ENCODE assay signal across 22 cellular contexts in genomic region chr10:124044143-124044862, GRCh38. TPM values are rescaled to one million over a fixed set of nuclear protein-coding genes. Genes with fewer than 3 reads are reported as not detected.
DNase-seq lines count a peak whose midpoint lies in the region; ATAC-seq and TF ChIP-seq lines count a peak whose summit lies in the region.
"Had no signal": no experiment of that assay in that cellular context is flagged by ENCODE, and none has a peak within 500 bp of the region (broad histone marks: within the 10 kb centered on the region; RNA-seq: fewer than 3 reads in every experiment).

No MANE protein-coding gene starts in this region.

- H3K9me3 ChIP-seq in BLaER1 treated with 17β-estradiol and CSF1 and Interleukin-3, amounts not matched to agents 10 nM and 100 nM (replicated peaks in 1 of 11) = peaks cover 0 to 21% (median 9%) of the 10 kb centered on the region in 11 experiments; a peak in 6 of 22 replicates
- H3K9me3 ChIP-seq in Panc1 (ENCODE audit: control insufficient read depth, insufficient read depth, low read depth, low read length) (no peaks in the 10 kb centered on the region), psoas muscle (no peaks in the 10 kb centered on the region), HAP-1 (no peaks in the 10 kb centered on the region)
- H3K9me3 ChIP-seq: lower lobe of right lung, SJSA1 had no signal

- CTCF ChIA-PET in Panc1 (lab: Charles Lee) = no interaction called here

- H3K4me2 ChIP-seq in BLaER1 treated with 17β-estradiol and CSF1 and Interleukin-3, amounts not matched to agents 10 nM and 100 nM = peak overlapping the region; percentile 64 to 95 (median 83)

- POLR2A ChIA-PET in Panc1 (lab: Charles Lee) = no interaction called here

- DNase-seq in Panc1 (ENCODE audit: low read depth, low spot score) (no peak), left colon (peak in 1 of 2 donors; percentile 43), psoas muscle (peak; percentile 41 to 86), SIG-M5 treated with dmso at 0.1 percent for 504 hours (lab: John Stamatoyannopoulos, UW; ENCODE audit: unreplicated experiment) (no peak), HAP-1 (ENCODE audit: low spot score in 2 of 2) (no peak), activated T-cell treated with anti-CD3 and anti-CD28 coated beads for 4 hours (no peak), DMS53 (lab: John Stamatoyannopoulos, UW) (no peak)
- DNase-seq: activated CD4-positive, alpha-beta T cell treated with anti-CD3 and anti-CD28 coated beads for 4 hours; activated naive CD4-positive, alpha-beta T cell treated with Interleukin-2 at 50 U/mL for 16 hours; activated T-cell treated with anti-CD3 and anti-CD28 coated beads, Interleukin-2, amount 50 U/mL, for 48 hours; CD4-positive, CD25-positive, alpha-beta regulatory T cell; GDM1; H7; hippocampal formation; KG1; lower lobe of right lung; NCI-H1048; NCI-H1930; stimulated activated CD4-positive, alpha-beta T cell treated with anti-CD3 and anti-CD28 coated beads, Interleukin-15, amount 100 ng/mL, for 24 hours had no signal

- H3K27me3 ChIP-seq in BLaER1 treated with 17β-estradiol and CSF1 and Interleukin-3, amounts not matched to agents 10 nM and 100 nM = no peaks in the 10 kb centered on the region
- H3K27me3 ChIP-seq in Panc1 (ENCODE audit: control insufficient read depth, insufficient read depth, low read length) = no peaks in the 10 kb centered on the region
- peaks cover 0 to 3% (median 0%) of the 10 kb centered on the region in 3 donors for H3K27me3 ChIP-seq in psoas muscle (ENCODE audit: insufficient read depth in 3 of 3, low read length in 2 of 3)
- no peaks in the 10 kb centered on the region for H3K27me3 ChIP-seq in HAP-1 (ENCODE audit: low read depth)
- H3K27me3 ChIP-seq: SJSA1 had no signal

- no peak for TF ChIP-seq CTCF in Panc1 (IDR thresholded peaks at IDR 0.05)
- TF ChIP-seq CTCF in psoas muscle (IDR thresholded peaks at IDR 0.05) = no peak

- peak overlapping the region in 10 of 11 experiments; percentile 41 to 81 (median 74); a peak in 18 of 22 replicates for H3K27ac ChIP-seq in BLaER1 treated with 17β-estradiol and CSF1 and Interleukin-3, amounts not matched to agents 10 nM and 100 nM
- H3K27ac ChIP-seq in Panc1 (ENCODE audit: low read length) (no peak overlapping the region), psoas muscle (peak overlapping the region; percentile 42)
- H3K27ac ChIP-seq: lower lobe of right lung, SJSA1 had no signal

- H3K9ac ChIP-seq in BLaER1 treated with 17β-estradiol and CSF1 and Interleukin-3, amounts not matched to agents 10 nM and 100 nM = peak overlapping the region; percentile 0 to 62 (median 57); a peak in 17 of 22 replicates

- H3K4me1 ChIP-seq in BLaER1 treated with 17β-estradiol and CSF1 and Interleukin-3, amounts not matched to agents 10 nM and 100 nM = peaks cover 67 to 100% (median 89%) of the 10 kb centered on the region in 10 experiments
- H3K4me1 ChIP-seq in Panc1 (ENCODE audit: control insufficient read depth, insufficient read depth, low read length) = no peaks in the 10 kb centered on the region
- peaks cover 3% of the 10 kb centered on the region for H3K4me1 ChIP-seq in psoas muscle
- no peaks in the 10 kb centered on the region for H3K4me1 ChIP-seq in HAP-1
- H3K4me1 ChIP-seq: SJSA1 had no signal

- no TSS peak for BruUV-seq in Panc1 (replicated peaks; lab: Mats Ljungman, UMichigan)

- 50 to 59% (median 57%) methylated on average over 40 of the region's 40 CpGs for WGBS in psoas muscle, 3 donors

- intact Hi-C loops in Panc1 (cut with micrococcal nuclease; ENCODE audit: unreplicated experiment) (no loop called here), left colon (cut with DNase I, micrococcal nuclease) (no loop called here), psoas muscle (cut with DNase I) (no loop called here)

- 0 out of 2 replicates have a peak, but pooled peaks have one; percentile 47 for ATAC-seq in Panc1
- ATAC-seq in left colon = peak; percentile 98
- ATAC-seq in psoas muscle = peak; percentile 92 to 97 (median 96)

- H4K20me1 ChIP-seq in BLaER1 treated with 17β-estradiol and CSF1 and Interleukin-3, amounts not matched to agents 10 nM and 100 nM = peaks cover 12 to 100% (median 62%) of the 10 kb centered on the region in 11 experiments; a peak in 21 of 22 replicates

- in situ Hi-C loops in Panc1 (cut with HindIII; ENCODE audit: low pct_unique_long_range_greater_than_20kb, low sequenced_read_pairs) = no loop called here
- in situ Hi-C loops in HAP-1 (cut with MboI; ENCODE audit: low sequenced_read_pairs) = no loop called here

- H3K36me3 ChIP-seq in BLaER1 treated with 17β-estradiol and CSF1 and Interleukin-3, amounts not matched to agents 10 nM and 100 nM = peaks cover 90 to 96% (median 92%) of the 10 kb centered on the region in 11 experiments
- H3K36me3 ChIP-seq in Panc1 (ENCODE audit: control insufficient read depth, insufficient read depth, low read length) (no peaks in the 10 kb centered on the region), psoas muscle (ENCODE audit: insufficient read depth in 1 of 2, low read depth in 1 of 2) (peaks cover 0 to 25% of the 10 kb centered on the region in 2 donors), HAP-1 (replicated peaks) (no peaks in the 10 kb centered on the region)
- H3K36me3 ChIP-seq: SJSA1 had no signal

- peak overlapping the region in 1 of 10 experiments; percentile 22; a peak in 3 of 20 replicates for H3K4me3 ChIP-seq in BLaER1 treated with 17β-estradiol and CSF1 and Interleukin-3, amounts not matched to agents 10 nM and 100 nM
- H3K4me3 ChIP-seq in Panc1 (ENCODE audit: low read depth in 2 of 2, low read length in 2 of 2) (no peak overlapping the region), psoas muscle (peak overlapping the region; percentile 32), HAP-1 (no peak overlapping the region)
- H3K4me3 ChIP-seq: lower lobe of right lung, SJSA1 had no signal

RNA-seq across cellular contexts. Expression of gene CHST15, which starts 49.1 kb away (rescaled TPM):
- total RNA-seq in Panc1 (2021; ENCODE audit: unreplicated experiment) (33.2 TPM), left colon (10 to 100 TPM in 1 of 2 donors, 1 to 10 TPM in 1; 2.7 to 11.6 TPM), psoas muscle (10 to 100 TPM in 2 of 4 donors, 1 to 10 TPM in 2; 3.6 to 39.2 (median 12.1) TPM)
- 22.3 TPM for polyA plus RNA-seq in Panc1 (2012; ENCODE audit: insufficient read length)
- polyA plus RNA-seq in psoas muscle = 10 to 100 TPM in 2 of 3 donors, 1 to 10 TPM in 1; 7.2 to 15.6 (median 10.4) TPM
- total RNA-seq: activated CD8-positive, alpha-beta memory T cell treated with anti-CD3 and anti-CD28 coated beads for 36 hours had no signal

Comparison
In these comparisons a context has a peak if more than half of its experiments do, and no peak if none do; other contexts are left out.
1. ATAC-seq: peak in every context shown above with its lines; median percentile 98 in left colon; 96 in psoas muscle; 47 in Panc1.
2. DNase-seq: peak in psoas muscle (2 of 2); none in Panc1 (single experiment), SIG-M5 treated with dmso at 0.1 percent for 504 hours (single experiment), HAP-1 (0 of 2), activated T-cell treated with anti-CD3 and anti-CD28 coated beads for 4 hours (single experiment) and DMS53 (single experiment).